Comparison of ENCODE assay signal across 8 cellular contexts in the genomic region with DNA sequence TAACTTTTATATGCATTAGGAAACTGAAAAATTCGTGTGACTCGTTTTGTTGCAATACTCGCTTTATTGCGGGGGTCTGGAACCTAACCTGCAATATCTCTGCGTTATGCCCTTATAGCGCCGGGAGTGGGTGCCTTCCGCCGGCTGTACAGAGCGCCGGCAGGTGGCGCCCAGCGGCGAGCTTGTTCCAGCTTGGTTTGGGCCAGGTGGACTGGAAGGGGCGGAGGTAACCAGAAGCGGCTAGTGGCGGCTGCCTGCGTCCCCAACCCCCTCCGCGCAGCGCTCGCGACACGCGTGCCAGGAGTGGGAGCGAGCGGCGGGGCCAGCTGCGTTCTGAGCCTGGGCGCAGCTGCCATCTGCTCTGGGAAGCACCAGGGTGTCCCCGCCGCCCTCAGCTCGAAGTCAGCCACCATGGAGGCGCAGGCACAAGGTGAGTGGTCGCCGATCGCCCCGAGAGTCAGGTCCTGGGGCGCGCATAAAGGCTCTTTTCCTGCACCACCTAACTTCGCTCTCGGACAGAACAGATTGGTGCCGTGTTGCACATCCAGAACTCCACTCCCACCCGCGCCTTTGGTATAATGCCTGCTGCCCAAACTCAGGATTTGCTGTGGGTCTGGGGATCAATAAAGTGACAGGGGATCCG. TPM values are rescaled to one million over a fixed set of nuclear protein-coding genes. Genes with fewer than 3 reads are reported as not detected.
DNase-seq lines count a peak whose midpoint lies in the region; ATAC-seq and TF ChIP-seq lines count a peak whose summit lies in the region.

A gene with protein sequence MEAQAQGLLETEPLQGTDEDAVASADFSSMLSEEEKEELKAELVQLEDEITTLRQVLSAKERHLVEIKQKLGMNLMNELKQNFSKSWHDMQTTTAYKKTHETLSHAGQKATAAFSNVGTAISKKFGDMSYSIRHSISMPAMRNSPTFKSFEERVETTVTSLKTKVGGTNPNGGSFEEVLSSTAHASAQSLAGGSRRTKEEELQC (plus strand): TSS at position 233 of the 643 bp plus-strand sequence. CDS start 179 bp downstream, at position 412.

- 0% methylated on average over 21 of the region's 46 CpGs for WGBS in right lobe of liver (ENCODE audit: insufficient coverage, low coverage, low lambda C conversion rate, missing lambda C conversion rate)

- H3K9ac ChIP-seq in duodenal mucosa (ENCODE audit: low read depth in 1 of 2, low read length in 2 of 2), result peak within 1 kb of the TSS; percentile 69 to 77

- H3K4me3 ChIP-seq in duodenal mucosa (ENCODE audit: low read depth in 1 of 2, low read length in 2 of 2) (peak within 1 kb of the TSS; percentile 80 to 87), right lobe of liver (peak within 1 kb of the TSS; percentile 62 to 76 (median 76))

- DNase-seq in ACHN (peak; percentile 79), NCI-H345 (lab: John Stamatoyannopoulos, UW) (peak; percentile 84), right lobe of liver (peak; percentile 89 to 93 (median 92))
- peak; percentile 48 for DNase-seq in activated CD4-positive, alpha-beta T cell treated with anti-CD3 and anti-CD28 coated beads, Interleukin-2, amount 50 U/mL, for 1 hour
- peak; percentile 63 for DNase-seq in stimulated activated CD4-positive, alpha-beta T cell treated with anti-CD3 and anti-CD28 coated beads, Interleukin-4, amount 100 ng/mL, for 1 hour

- ATAC-seq in GM18873 (IDR thresholded peaks at IDR 0.05; ENCODE audit: low FRiP score, unreplicated experiment) (peak; percentile 96), HG03135 (IDR thresholded peaks at IDR 0.05; ENCODE audit: unreplicated experiment) (peak; percentile 99), right lobe of liver (peak; percentile 95 to 98 (median 96))

- peaks cover 0 to 2% of the 10 kb centered on the region in 2 donors for H3K27me3 ChIP-seq in duodenal mucosa (ENCODE audit: control insufficient read depth in 1 of 2, insufficient read depth in 2 of 2, low read length in 2 of 2)
- no peaks in the 10 kb centered on the region for H3K27me3 ChIP-seq in right lobe of liver

- H3K27ac ChIP-seq in duodenal mucosa (ENCODE audit: low read depth, low read length) (peak within 1 kb of the TSS; percentile 24), right lobe of liver (peak within 1 kb of the TSS; percentile 66 to 81 (median 77))

- in situ Hi-C loops in ACHN (cut with HindIII; ENCODE audit: low pct_ligation_motif_present, low pct_unique_long_range_greater_than_20kb, low sequenced_read_pairs), result no loop called here

- TF ChIP-seq CTCF in right lobe of liver (IDR thresholded peaks at IDR 0.05), result peak; percentile 86 to 95 (median 90)

- H3K36me3 ChIP-seq in duodenal mucosa (ENCODE audit: control insufficient read depth in 1 of 2, insufficient read depth in 2 of 2, low read length in 2 of 2) (no peaks in the 10 kb centered on the region), right lobe of liver (no peaks in the 10 kb centered on the region)

- intact Hi-C loops in right lobe of liver (cut with DNase I), result no loop called here

- peak; percentile 58 for TF ChIP-seq POLR2A in right lobe of liver (IDR thresholded peaks at IDR 0.05)

- peaks cover 0 to 3% of the 10 kb centered on the region in 2 donors for H3K4me1 ChIP-seq in duodenal mucosa (ENCODE audit: control insufficient read depth in 1 of 2, insufficient read depth in 2 of 2, low read length in 2 of 2)
- no peaks in the 10 kb centered on the region for H3K4me1 ChIP-seq in right lobe of liver

- H3K9me3 ChIP-seq in duodenal mucosa (ENCODE audit: control insufficient read depth in 1 of 2, low read length in 2 of 2) (no peaks in the 10 kb centered on the region), right lobe of liver (no peaks in the 10 kb centered on the region)

RNA-seq across cellular contexts. Expression of the gene that starts here (rescaled TPM):
- total RNA-seq in right lobe of liver, result 100 to 1,000 TPM in 2 of 6 experiments, 10 to 100 TPM in 4; 36.8 to 119 (median 47.7) TPM

Comparison
In these comparisons a context has a peak if more than half of its experiments do, and no peak if none do; other contexts are left out.
1. Peak in every context shown above with its lines: DNase-seq, ATAC-seq, H3K4me3 ChIP-seq and H3K27ac ChIP-seq.